ENCODE assay signal across 19 cellular contexts in genomic region chr18:36211612-36212065, GRCh38. TPM values are rescaled to one million over a fixed set of nuclear protein-coding genes. Genes with fewer than 3 reads are reported as not detected.
DNase-seq lines count a peak whose midpoint lies in the region; ATAC-seq and TF ChIP-seq lines count a peak whose summit lies in the region.
"Had no signal": no experiment of that assay in that cellular context is flagged by ENCODE, and none has a peak within 500 bp of the region (broad histone marks: within the 10 kb centered on the region; RNA-seq: fewer than 3 reads in every experiment).

No MANE protein-coding gene starts in this region.

- no peak for TF ChIP-seq CTCF in foreskin fibroblast (IDR thresholded peaks at IDR 0.05; ENCODE audit: low read depth, low read length)

- H3K4me1 Mint-ChIP-seq in stimulated activated naive B cell treated with anti-CD40 and anti-IgM and Interleukin-4, amounts not matched to agents 10 μg/mL and 1 μg/mL and 100 μg/mL, for 72 hours, result peaks cover 0 to 4% of the 10 kb centered on the region in 2 donors
- H3K4me1 Mint-ChIP-seq: activated naive CD4-positive, alpha-beta T cell treated with anti-CD3 and anti-CD28 coated beads, Interleukin-2, amount 10 ng/mL, durations not matched to agents 7 days and 5 days had no signal

- peaks cover 8 to 13% of the 10 kb centered on the region in 2 donors for H3K9me3 Mint-ChIP-seq in stimulated activated naive B cell treated with anti-CD40 and anti-IgM and Interleukin-4, amounts not matched to agents 10 μg/mL and 1 μg/mL and 100 μg/mL, for 72 hours
- H3K9me3 Mint-ChIP-seq: activated naive CD4-positive, alpha-beta T cell treated with anti-CD3 and anti-CD28 coated beads, Interleukin-2, amount 10 ng/mL, durations not matched to agents 7 days and 5 days had no signal

- peak; percentile 57 for DNase-seq in GM04503 (ENCODE audit: low read depth)
- peak; percentile 12 for DNase-seq in MG63
- peak; percentile 14 to 57 for DNase-seq in foreskin fibroblast
- peak; percentile 13 for DNase-seq in stimulated activated naive B cell treated with anti-CD40 and anti-IgM and Interleukin-4, amounts not matched to agents 10 μg/mL and 1 μg/mL and 100 μg/mL, for 72 hours
- no peak for DNase-seq in SKM-1 (lab: John Stamatoyannopoulos, UW; ENCODE audit: unreplicated experiment)
- no peak for DNase-seq in NCI-H82 treated with DMSO at 0.1 percent for 48 hours (lab: John Stamatoyannopoulos, UW; ENCODE audit: unreplicated experiment)
- DNase-seq in NCI-H187 (lab: John Stamatoyannopoulos, UW), result no peak
- DNase-seq: activated CD4-positive, alpha-beta T cell treated with anti-CD3 and anti-CD28 coated beads for 48 hours; activated naive CD4-positive, alpha-beta T cell treated with anti-CD3 and anti-CD28 coated beads, Interleukin-2, amount 10 ng/mL, durations not matched to agents 7 days and 5 days; erythroblast; hypothalamus; NCI-H1694; SIG-M5; stimulated activated CD4-positive, alpha-beta T cell treated with anti-CD3 and anti-CD28 coated beads, Interleukin-4, amount 100 ng/mL, for 24 hours; stimulated activated CD8-positive, alpha-beta memory T cell treated with anti-CD3 and anti-CD28 coated beads, Interleukin-4, amount 100 ng/mL, for 48 hours had no signal

- H3K36me3 Mint-ChIP-seq in stimulated activated naive B cell treated with anti-CD40 and anti-IgM and Interleukin-4, amounts not matched to agents 10 μg/mL and 1 μg/mL and 100 μg/mL, for 72 hours, result peaks cover 0 to 6% of the 10 kb centered on the region in 2 donors
- H3K36me3 Mint-ChIP-seq: activated naive CD4-positive, alpha-beta T cell treated with anti-CD3 and anti-CD28 coated beads, Interleukin-2, amount 10 ng/mL, durations not matched to agents 7 days and 5 days; brain had no signal

- H3K27ac Mint-ChIP-seq in stimulated activated naive B cell treated with anti-CD40 and anti-IgM and Interleukin-4, amounts not matched to agents 10 μg/mL and 1 μg/mL and 100 μg/mL, for 72 hours, result no peak overlapping the region
- H3K27ac Mint-ChIP-seq: activated naive CD4-positive, alpha-beta T cell treated with anti-CD3 and anti-CD28 coated beads, Interleukin-2, amount 10 ng/mL, durations not matched to agents 7 days and 5 days; brain had no signal

- peaks cover 4% of the 10 kb centered on the region; the same call in 1 of the 2 replicates for H3K9me3 ChIP-seq in MG63
- H3K9me3 ChIP-seq: ovary, thoracic aorta had no signal

- H3K27me3 Mint-ChIP-seq in stimulated activated naive B cell treated with anti-CD40 and anti-IgM and Interleukin-4, amounts not matched to agents 10 μg/mL and 1 μg/mL and 100 μg/mL, for 72 hours, result peaks cover 4 to 15% of the 10 kb centered on the region in 2 donors
- H3K27me3 Mint-ChIP-seq: brain had no signal

- H3K4me3 ChIP-seq in MG63 (no peak overlapping the region), foreskin fibroblast (ENCODE audit: low read depth in 1 of 2, low read length in 2 of 2) (no peak overlapping the region)
- H3K4me3 ChIP-seq: BLaER1 treated with 17β-estradiol and CSF1 and Interleukin-3, amounts not matched to agents 10 nM and 100 nM; ovary; thoracic aorta had no signal

- no peaks in the 10 kb centered on the region for H3K27me3 ChIP-seq in MG63
- H3K27me3 ChIP-seq: BLaER1 treated with 17β-estradiol and CSF1 and Interleukin-3, amounts not matched to agents 10 nM and 100 nM; ovary had no signal

- peak; percentile 75 to 94 for ATAC-seq in stimulated activated naive B cell treated with anti-CD40 and anti-IgM and Interleukin-4, amounts not matched to agents 10 μg/mL and 1 μg/mL and 100 μg/mL, for 72 hours (replicated peaks)

- H3K36me3 ChIP-seq in MG63, result peaks cover 38% of the 10 kb centered on the region
- H3K36me3 ChIP-seq: BLaER1 treated with 17β-estradiol and CSF1 and Interleukin-3, amounts not matched to agents 10 nM and 100 nM; ovary; thoracic aorta had no signal

- no peak overlapping the region for H3K4me3 Mint-ChIP-seq in stimulated activated naive B cell treated with anti-CD40 and anti-IgM and Interleukin-4, amounts not matched to agents 10 μg/mL and 1 μg/mL and 100 μg/mL, for 72 hours
- H3K4me3 Mint-ChIP-seq: activated naive CD4-positive, alpha-beta T cell treated with anti-CD3 and anti-CD28 coated beads, Interleukin-2, amount 10 ng/mL, durations not matched to agents 7 days and 5 days; brain had no signal

RNA-seq across cellular contexts. Expression of gene MOCOS, which starts 24.3 kb away (rescaled TPM):
- total RNA-seq in MG63 (2014; rRNA removed; shearing (Covaris generic); ENCODE audit: low replicate concordance), result 13.4 and 16.4 TPM in 2 replicates

Comparison
In these comparisons a context has a peak if more than half of its experiments do, and no peak if none do; other contexts are left out.
1. DNase-seq: peak in GM04503 (single experiment), MG63 (single experiment), foreskin fibroblast (2 of 2) and stimulated activated naive B cell treated with anti-CD40 and anti-IgM and Interleukin-4, amounts not matched to agents 10 μg/mL and 1 μg/mL and 100 μg/mL, for 72 hours (single experiment); none in SKM-1 (single experiment), NCI-H82 treated with DMSO at 0.1 percent for 48 hours (single experiment) and NCI-H187 (0 of 2).